In genomic region chr18:68728301-68728700, GRCh38 we compare ENCODE assay signal across 22 cellular contexts.
"Had no signal": no experiment of that assay in that cellular context is flagged by ENCODE, and none has a peak within 500 bp of the region (broad histone marks: within the 10 kb centered on the region; RNA-seq: fewer than 3 reads in every experiment).

No MANE protein-coding gene starts in this region.

- H3K27me3 ChIP-seq: breast epithelium, neural progenitor cell, sigmoid colon, testis, vagina had no signal

- H3K9me3 ChIP-seq: breast epithelium, sigmoid colon, testis, vagina had no signal

- H3K27me3 Mint-ChIP-seq: activated naive CD8-positive, alpha-beta T cell treated with anti-CD3 and anti-CD28 coated beads for 36 hours; activated T-cell treated with anti-CD3 and anti-CD28 coated beads, Interleukin-2, amount 50 U/mL, for 24 hours; progenitor cell of endocrine pancreas had no signal

- DNase-seq: activated CD8-positive, alpha-beta memory T cell treated with anti-CD3 and anti-CD28 coated beads, Interleukin-2, amount 50 U/mL, for 4 hours; activated naive CD4-positive, alpha-beta T cell; activated naive CD8-positive, alpha-beta T cell treated with anti-CD3 and anti-CD28 coated beads for 36 hours; activated T-cell treated with anti-CD3 and anti-CD28 coated beads, Interleukin-2, amount 50 U/mL, for 24 hours; effector memory CD4-positive, alpha-beta T cell; foreskin melanocyte; immature natural killer cell; naive thymus-derived CD4-positive, alpha-beta T cell; retina; sigmoid colon; stimulated activated CD4-positive, alpha-beta T cell treated with anti-CD3 and anti-CD28 coated beads, Interleukin-2, amount 100 ng/mL, for 48 hours; stimulated activated naive CD4-positive, alpha-beta T cell; testis had no signal

- H3K4me3 Mint-ChIP-seq: activated naive CD8-positive, alpha-beta T cell treated with anti-CD3 and anti-CD28 coated beads for 36 hours; activated T-cell treated with anti-CD3 and anti-CD28 coated beads, Interleukin-2, amount 50 U/mL, for 24 hours; central memory CD8-positive, alpha-beta T cell; immature natural killer cell; naive thymus-derived CD4-positive, alpha-beta T cell; neural progenitor cell; WTC11 had no signal

- H3K4me1 ChIP-seq: breast epithelium, sigmoid colon, testis, vagina had no signal

- H3K4me3 ChIP-seq: breast epithelium, lung, neural progenitor cell, sigmoid colon, testis, vagina had no signal

- H3K36me3 ChIP-seq: breast epithelium, neural progenitor cell, sigmoid colon, vagina had no signal

- H3K36me3 Mint-ChIP-seq: neural progenitor cell had no signal

- H3K27ac Mint-ChIP-seq: activated naive CD8-positive, alpha-beta T cell treated with anti-CD3 and anti-CD28 coated beads for 36 hours; activated T-cell treated with anti-CD3 and anti-CD28 coated beads, Interleukin-2, amount 50 U/mL, for 24 hours; activated T-helper 2 cell treated with anti-CD3 and anti-CD28 coated beads, Interferon-gamma antibody, Interleukin-2, Interleukin-4, amounts not matched to agents 10 μg/mL and 5 μg/mL and 100 μg/mL, durations not matched to agents 14 hours and 24 hours and 36 hours; immature natural killer cell; naive thymus-derived CD4-positive, alpha-beta T cell; neural progenitor cell; progenitor cell of endocrine pancreas; WTC11 had no signal

- ATAC-seq: left lobe of liver; naive thymus-derived CD4-positive, alpha-beta T cell; WTC11 had no signal

- H3K4me1 Mint-ChIP-seq: central memory CD8-positive, alpha-beta T cell had no signal

- H3K9me3 Mint-ChIP-seq: activated T-cell treated with anti-CD3 and anti-CD28 coated beads, Interleukin-2, amount 50 U/mL, for 24 hours; activated T-helper 2 cell treated with anti-CD3 and anti-CD28 coated beads, Interferon-gamma antibody, Interleukin-2, Interleukin-4, amounts not matched to agents 10 μg/mL and 5 μg/mL and 100 μg/mL, durations not matched to agents 14 hours and 24 hours and 36 hours; central memory CD8-positive, alpha-beta T cell; immature natural killer cell had no signal

- H3K27ac ChIP-seq: breast epithelium, neural progenitor cell, sigmoid colon, testis, vagina had no signal
